ENCODE assay signal across 9 cellular contexts in the genomic region with DNA sequence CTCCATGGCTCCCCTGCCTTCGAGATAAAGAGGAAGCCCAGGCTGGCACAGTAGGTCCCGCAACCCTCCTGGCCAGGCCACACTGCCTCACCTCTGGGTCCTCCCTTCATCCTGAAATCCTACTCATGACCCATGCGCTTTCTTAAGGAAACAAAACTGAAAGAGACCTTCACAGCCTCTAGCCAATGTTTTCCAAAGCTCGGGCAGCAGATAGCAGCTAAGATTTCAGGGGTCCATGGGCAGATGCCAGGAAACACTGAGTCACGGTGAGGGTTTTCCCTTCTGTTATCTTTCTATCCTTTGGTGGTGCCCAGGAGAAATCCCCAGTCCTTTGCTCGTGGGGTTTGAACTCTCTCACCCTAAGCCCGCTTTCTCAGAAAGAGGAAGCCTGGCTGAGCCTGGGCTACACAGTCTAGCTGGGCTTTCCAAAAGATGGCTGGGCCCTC. TPM values are rescaled to one million over a fixed set of nuclear protein-coding genes. Genes with fewer than 3 reads are reported as not detected.
DNase-seq lines count a peak whose midpoint lies in the region; ATAC-seq, FAIRE-seq and TF ChIP-seq lines count a peak whose summit lies in the region.
"Had no signal": no experiment of that assay in that cellular context is flagged by ENCODE, and none has a peak within 500 bp of the region (broad histone marks: within the 10 kb centered on the region; RNA-seq: fewer than 3 reads in every experiment).

No MANE protein-coding gene starts in this region.

- TF ChIP-seq CTCF in IMR-90 (conservative IDR thresholded peaks at IDR 0.05; ENCODE audit: low read depth, low read length) = no peak
- TF ChIP-seq CTCF in GM12878 (IDR thresholded peaks at IDR 0.05 in 2 of 3, conservative IDR thresholded peaks at IDR 0.05 in 1 of 3; ENCODE audit: control insufficient read depth in 2 of 3, extremely low read depth in 1 of 3, insufficient read depth in 1 of 3, low read depth in 3 of 3, low read length in 3 of 3) = no peak
- TF ChIP-seq CTCF in tibial artery (IDR thresholded peaks at IDR 0.05) = no peak
- no peak for TF ChIP-seq CTCF in dorsolateral prefrontal cortex (IDR thresholded peaks at IDR 0.05 in 54 of 56, conservative IDR thresholded peaks at IDR 0.05 in 2 of 56; ENCODE audit: low read depth in 1 of 56, partially characterized antibody in 56 of 56)

- RAD21 ChIA-PET in GM12878 (lab: Charles Lee; ENCODE audit: unreplicated experiment) = interaction anchor here (0.8 to 1.1 kb wide), 2 partner anchors 185 to 230 kb away, joined by 3 read pairs; no protein-coding TSS in a partner anchor

- FAIRE-seq in GM19239 (lab: Jason Lieb, UNC) (peak; percentile 87), GM12878 (lab: Jason Lieb, UNC) (peak; percentile 68), H54 (lab: Jason Lieb, UNC) (no peak)

- no peak overlapping the region for H2BK5ac ChIP-seq in IMR-90 (ENCODE audit: low read depth, low read length, poor library complexity, severe bottlenecking)

- H4K8ac ChIP-seq in IMR-90 (ENCODE audit: low read depth in 2 of 2, low read length in 2 of 2) = peak overlapping the region in 1 of 2 experiments; percentile 12; a peak in 1 of 4 replicates

- DNase-seq in GM19239 (ENCODE audit: insufficient read length, low spot score) (no peak), IMR-90 (peak; percentile 66), GM12878 (ENCODE audit: low read depth, low spot score) (peak; percentile 32), pulmonary artery endothelial cell (ENCODE audit: low read depth, low spot score) (peak; percentile 82), H54 (ENCODE audit: insufficient read length, low spot score) (no peak), tibial artery (no peak), dorsolateral prefrontal cortex (no peak)
- DNase-seq: effector memory CD4-positive, alpha-beta T cell; midbrain had no signal

- no peak overlapping the region for H2BK15ac ChIP-seq in IMR-90 (ENCODE audit: low read depth, low read length)

- H3K18ac ChIP-seq in IMR-90 (ENCODE audit: low read depth, low read length) = no peak overlapping the region

- 0 out of 2 replicates have a peak overlapping the region, but pooled peaks have one; percentile 9 for H2AK5ac ChIP-seq in IMR-90 (ENCODE audit: low read depth, low read length)

- BruUV-seq in IMR-90 (replicated peaks; lab: Mats Ljungman, UMichigan) (no TSS peak), GM12878 (replicated peaks; lab: Mats Ljungman, UMichigan) (no TSS peak)

- H3K9ac ChIP-seq in IMR-90 (ENCODE audit: low read depth, low read length) (no peak overlapping the region), GM12878 (ENCODE audit: control insufficient read depth, insufficient read depth, low read length) (peak overlapping the region; percentile 43; the same call in 1 of the 2 replicates)

- H3K23ac ChIP-seq in IMR-90 (ENCODE audit: low read depth, low read length) = no peak overlapping the region

- CTCF ChIA-PET in IMR-90 (lab: Yijun Ruan, JAX) = interaction anchor here (0.6 kb wide), 1 partner anchor 96 kb away, joined by 3 read pairs; no protein-coding TSS in a partner anchor
- CTCF ChIA-PET in GM12878 (lab: Yijun Ruan, JAX) = interaction anchor here (0.7 to 4.0 kb wide), 5 partner anchors 8 to 115 kb away, joined by 3 to 16 read pairs (median 5); no protein-coding TSS in a partner anchor

- H3K36me3 ChIP-seq in IMR-90 (ENCODE audit: control insufficient read depth, insufficient read depth, low read length) (no peaks in the 10 kb centered on the region), GM12878 (ENCODE audit: control insufficient read depth in 2 of 2, insufficient read depth in 2 of 2, low read length in 1 of 2) (no peaks in the 10 kb centered on the region), tibial artery (no peaks in the 10 kb centered on the region)

- no peaks in the 10 kb centered on the region for H3K79me2 ChIP-seq in GM12878 (ENCODE audit: control insufficient read depth, insufficient read depth, low read length)

- intact Hi-C loops in IMR-90 (cut with micrococcal nuclease) = no loop called here
- intact Hi-C loops in GM12878 (cut with micrococcal nuclease; ENCODE audit: unreplicated experiment) = no loop called here
- intact Hi-C loops in tibial artery (cut with DNase I; ENCODE audit: low total_unique reads) = no loop called here
- intact Hi-C loops in dorsolateral prefrontal cortex (cut with DNase I) = no loop called here

- H3K4me2 ChIP-seq in IMR-90 (ENCODE audit: low read depth, low read length) (peak overlapping the region; percentile 15; the same call in 1 of the 2 replicates), GM12878 (ENCODE audit: control insufficient read depth, insufficient read depth) (peak overlapping the region; percentile 56)

- H3K9me3 ChIP-seq in IMR-90 (ENCODE audit: control insufficient read depth, insufficient read depth, low read length) = no peaks in the 10 kb centered on the region
- no peaks in the 10 kb centered on the region; the same call in 2 of the 3 replicates for H3K9me3 ChIP-seq in GM12878 (replicated peaks; ENCODE audit: control insufficient read depth, insufficient read depth, low read length)
- no peaks in the 10 kb centered on the region for H3K9me3 ChIP-seq in tibial artery

- peak overlapping the region; percentile 12; the same call in 1 of the 2 replicates for H3K14ac ChIP-seq in IMR-90 (replicated peaks; ENCODE audit: low read depth, low read length)

- no peaks in the 10 kb centered on the region for H3K79me1 ChIP-seq in IMR-90 (ENCODE audit: low read depth in 1 of 2, low read length in 2 of 2)

- peak overlapping the region; percentile 44 for H2AK9ac ChIP-seq in IMR-90 (replicated peaks; ENCODE audit: low read depth, low read length, poor library complexity)

- ATAC-seq in IMR-90 (ENCODE audit: low read depth) = peak; percentile 55
- peak; percentile 69 for ATAC-seq in GM12878

- H3K27me3 ChIP-seq in IMR-90 (ENCODE audit: control insufficient read depth, insufficient read depth, low read length) = no peaks in the 10 kb centered on the region; the same call in 1 of the 2 replicates
- H3K27me3 ChIP-seq in GM12878 (replicated peaks in 1 of 2; ENCODE audit: control insufficient read depth in 2 of 2, insufficient read depth in 2 of 2, low read length in 1 of 2) = no peaks in the 10 kb centered on the region
- no peaks in the 10 kb centered on the region for H3K27me3 ChIP-seq in tibial artery
- no peaks in the 10 kb centered on the region for H3K27me3 ChIP-seq in dorsolateral prefrontal cortex

- TF ChIP-seq EP300 in GM12878 (IDR thresholded peaks at IDR 0.05; ENCODE audit: borderline replicate concordance in 1 of 2, control insufficient read depth in 1 of 2, low read depth in 2 of 2, low read length in 2 of 2) = no peak

- SMC1A ChIA-PET in GM12878 (lab: Charles Lee; ENCODE audit: uncharacterized antibody, unreplicated experiment) = interaction anchor here (1.5 to 1.8 kb wide), 3 partner anchors 27 to 48 kb away, joined by 3 to 5 read pairs (median 4); partner anchors contain the start of gene TTC39A

- H3K56ac ChIP-seq in IMR-90 (ENCODE audit: extremely low read depth, insufficient read depth, low read length) = no peak overlapping the region

- POLR2A ChIA-PET in IMR-90 (lab: Charles Lee; ENCODE audit: unreplicated experiment) (no interaction called here), GM12878 (lab: Charles Lee) (interaction anchor here (1.4 kb wide), 1 partner anchor 231 kb away, joined by 3 read pairs; no protein-coding TSS in a partner anchor)

- H4K20me1 ChIP-seq in IMR-90 (ENCODE audit: insufficient read depth, low read length) (no peaks in the 10 kb centered on the region), GM12878 (ENCODE audit: control insufficient read depth, insufficient read depth) (no peaks in the 10 kb centered on the region)

- no peak overlapping the region for H2BK120ac ChIP-seq in IMR-90 (ENCODE audit: low read depth, low read length)

- H3K9me1 ChIP-seq in IMR-90 (ENCODE audit: insufficient read depth, low read length) = peaks cover 9% of the 10 kb centered on the region; the same call in 1 of the 2 replicates

- H3K4me1 ChIP-seq in IMR-90 (ENCODE audit: control insufficient read depth, insufficient read depth, low read length) (no peaks in the 10 kb centered on the region; the same call in 1 of the 2 replicates), GM12878 (ENCODE audit: control insufficient read depth, insufficient read depth, low read length) (peaks cover 52% of the 10 kb centered on the region), tibial artery (peaks cover 0 to 6% (median 0%) of the 10 kb centered on the region in 4 donors)

- TF ChIP-seq POLR2A in IMR-90 (IDR thresholded peaks at IDR 0.05; ENCODE audit: low read depth, low read length) (no peak), GM12878 (IDR thresholded peaks at IDR 0.05; ENCODE audit: low read depth, low read length) (no peak), H54 (IDR thresholded peaks at IDR 0.05; ENCODE audit: low read depth, low read length) (no peak)

- H3K4me3 ChIP-seq in IMR-90 (ENCODE audit: insufficient read depth, low read depth, low read length) (no peak overlapping the region), GM12878 (peak overlapping the region; percentile 0; the same call in 1 of the 2 replicates), tibial artery (no peak overlapping the region), dorsolateral prefrontal cortex (no peak overlapping the region)

- in situ Hi-C loops in IMR-90 (cut with MboI; ENCODE audit: low sequenced_read_pairs) = no loop called here
- in situ Hi-C loops in GM12878 (cut with MboI) = no loop called here

- dilution Hi-C loops in IMR-90 (cut with HindIII; ENCODE audit: low sequenced_read_pairs, unreplicated experiment) = no loop called here

- peak overlapping the region; percentile 0; the same call in 1 of the 2 replicates for H3K4ac ChIP-seq in IMR-90 (ENCODE audit: low read depth, low read length)

- H3K27ac ChIP-seq in IMR-90 (ENCODE audit: insufficient read depth, low read length) = no peak overlapping the region
- peak overlapping the region; percentile 69 for H3K27ac ChIP-seq in GM12878 (ENCODE audit: control insufficient read depth, insufficient read depth)
- H3K27ac ChIP-seq in tibial artery = no peak overlapping the region
- H3K27ac ChIP-seq in dorsolateral prefrontal cortex = no peak overlapping the region

- TF ChIP-seq RAD21 in IMR-90 (IDR thresholded peaks at IDR 0.05; ENCODE audit: low read length) = no peak
- TF ChIP-seq RAD21 in GM12878 (IDR thresholded peaks at IDR 0.05; ENCODE audit: insufficient read depth, low read depth, low read length) = 0 out of 2 replicates have a peak, but pooled peaks have one; percentile 2

- no peak overlapping the region for H2BK20ac ChIP-seq in IMR-90 (ENCODE audit: low read depth, low read length)

- H4K5ac ChIP-seq in IMR-90 (ENCODE audit: low read depth, low read length) = no peak overlapping the region

- H2AFZ ChIP-seq in IMR-90 (replicated peaks; ENCODE audit: low read length, poor library complexity) (peak overlapping the region; percentile 52), GM12878 (ENCODE audit: control insufficient read depth, low read depth, low read length) (peak overlapping the region; percentile 73)

- no peak overlapping the region; the same call in 1 of the 2 replicates for H4K91ac ChIP-seq in IMR-90 (ENCODE audit: insufficient read depth, low read depth, low read length)

- WGBS in IMR-90 (ENCODE audit: extremely low coverage in 2 of 2, insufficient read length in 1 of 2), 2 experiments = 74% methylated on average over 4 of the region's 7 CpGs; no CpG with 5 or more reads in 1 of the 2 experiments
- WGBS in GM12878 (ENCODE audit: insufficient coverage, insufficient replicate concordance, low lambda C conversion rate, missing lambda C conversion rate) = 20% methylated on average over 7 of the region's 7 CpGs

RNA-seq across cellular contexts. Expression of gene TTC39A, which starts 26.6 kb away (rescaled TPM):
- total RNA-seq in IMR-90 (2012; rRNA removed) = 0.28 and 0.72 TPM in 2 replicates
- polyA plus RNA-seq in IMR-90 (2012; rRNA removed) = 0.62 and 0.79 TPM in 2 replicates
- 0.08 and 0.42 TPM in 2 replicates for polyA plus RNA-seq in IMR-90 (2012; cell fraction: cytosol; rRNA removed)
- 0.40 and 0.60 TPM in 2 replicates for polyA plus RNA-seq in IMR-90 (2012; cell fraction: nucleus; rRNA removed; ENCODE audit: low replicate concordance)
- 2.0 and 2.7 TPM in 2 replicates for total RNA-seq in GM12878 (2013; cell fraction: nucleolus; rRNA removed)
- 0.82 and 1.6 TPM in 2 replicates for total RNA-seq in GM12878 (2014; rRNA removed)
- 1.3 and 1.4 TPM in 2 replicates for total RNA-seq in GM12878 (2014; rRNA removed; fragmentation: Illumina TruSeq; extraction: Trizol)
- 1.5 and 3.5 TPM in 2 replicates for total RNA-seq in GM12878 (2021)
- polyA plus RNA-seq in GM12878 (2011; ENCODE audit: low read depth) = 1.1 TPM
- polyA plus RNA-seq in GM12878 (2011; rRNA removed) = 0.19 and 0.50 TPM in 2 replicates
- 0.10 and 0.15 TPM in 2 replicates for polyA plus RNA-seq in GM12878 (2011; cell fraction: cytosol; rRNA removed)
- 0.18 and 0.48 TPM in 2 replicates for polyA plus RNA-seq in GM12878 (2011; cell fraction: nucleus; rRNA removed)
- 0.22 and 1.00 TPM in 2 replicates for polyA plus RNA-seq in GM12878 (2012)
- polyA plus RNA-seq in GM12878 (2014; fragmentation: Illumina TruSeq; extraction: Trizol) = 1.2 and 1.5 TPM in 2 replicates
- 1 to 10 TPM in 1 of 2 experiments, under 1 TPM in 1; 0.75 to 1.1 TPM for polyA plus RNA-seq in GM12878 (2014; fragmentation: Nextera tagmentation; extraction: Ambion mirVana)
- polyA plus RNA-seq in GM12878 (2014; rRNA removed) = 1.5 and 3.0 TPM in 2 replicates
- under 1 TPM; 0.18 to 0.94 TPM for polyA plus RNA-seq in GM12878 (2016; fragmentation: Nextera tagmentation; extraction: Ambion mirVana)
- polyA minus RNA-seq in GM12878 (2011; rRNA and poly(A)+ RNA removed) = 0.10 and 0.15 TPM in 2 replicates
- not detected in 2 replicates for polyA minus RNA-seq in GM12878 (2011; cell fraction: cytosol; rRNA and poly(A)+ RNA removed)
- under 0.01 and 0.10 TPM in 2 replicates for polyA minus RNA-seq in GM12878 (2011; cell fraction: nucleus; rRNA and poly(A)+ RNA removed)
- total RNA-seq in pulmonary artery endothelial cell = 1.1 and 1.2 TPM in 2 replicates
- 10 to 100 TPM in 85 of 120 experiments, 1 to 10 TPM in 35; 3.4 to 25.7 (median 12.1) TPM for total RNA-seq in dorsolateral prefrontal cortex

Comparison
In these comparisons a context has a peak if more than half of its experiments do, and no peak if none do; other contexts are left out.
1. DNase-seq: peak in IMR-90 (single experiment), GM12878 (single experiment) and pulmonary artery endothelial cell (single experiment); none in GM19239 (single experiment), H54 (single experiment), tibial artery (0 of 2) and dorsolateral prefrontal cortex (0 of 10).